Comparison of ENCODE assay signal across 19 cellular contexts in genomic region chr3:32794487-32795308, GRCh38. TPM values are rescaled to one million over a fixed set of nuclear protein-coding genes. Genes with fewer than 3 reads are reported as not detected.
A peak's percentile ranks its signal among the peaks of the same experiment; 100 is the strongest.
DNase-seq lines count a peak whose midpoint lies in the region; FAIRE-seq and TF ChIP-seq lines count a peak whose summit lies in the region.
"Had no signal": no experiment of that assay in that cellular context is flagged by ENCODE, and none has a peak within 500 bp of the region (broad histone marks: within the 10 kb centered on the region; RNA-seq: fewer than 3 reads in every experiment).

No MANE protein-coding gene starts in this region.

- FAIRE-seq in kidney (lab: Jason Lieb, UNC) = no peak

- H3K36me3 ChIP-seq in HUES64 (ENCODE audit: insufficient read depth, low read length) (no peaks in the 10 kb centered on the region), brain microvascular endothelial cell (replicated peaks) (no peaks in the 10 kb centered on the region), mesodermal cell (ENCODE audit: control insufficient read depth, insufficient read depth, low read length) (no peaks in the 10 kb centered on the region), kidney (ENCODE audit: control insufficient read depth in 1 of 2, insufficient read depth in 2 of 2, low read length in 2 of 2) (no peaks in the 10 kb centered on the region), BE2C (no peaks in the 10 kb centered on the region), colonic mucosa (no peaks in the 10 kb centered on the region)
- H3K36me3 ChIP-seq: neutrophil, sigmoid colon had no signal

- H3K4me3 ChIP-seq in HUES64 (ENCODE audit: low read length) (no peak overlapping the region), brain microvascular endothelial cell (ENCODE audit: low read depth, low read length) (no peak overlapping the region), mesodermal cell (ENCODE audit: extremely low read depth, insufficient read depth, low read length, poor library complexity, severe bottlenecking) (no peak overlapping the region), kidney (ENCODE audit: low read length in 2 of 2) (no peak overlapping the region), BE2C (ENCODE audit: low read depth, low read length) (no peak overlapping the region), colonic mucosa (no peak overlapping the region)
- H3K4me3 ChIP-seq: sigmoid colon had no signal

- DNase-seq in EH (ENCODE audit: low read depth) (peak; percentile 65), brain microvascular endothelial cell (peak; percentile 5), kidney (no peak), BE2C (no peak), NCI-H2107 (lab: John Stamatoyannopoulos, UW) (no peak), colonic mucosa (no peak)
- DNase-seq: activated CD8-positive, alpha-beta memory T cell treated with anti-CD3 and anti-CD28 coated beads, Interleukin-2, amount 50 U/mL, for 4 hours; activated naive CD4-positive, alpha-beta T cell; AML-193; DMS 273 treated with DMSO at 0.1 percent for 48 hours; effector memory CD4-positive, alpha-beta T cell; midbrain; NCI-H82; sigmoid colon; T-helper 17 cell had no signal

- in situ Hi-C loops in brain microvascular endothelial cell (cut with HindIII; ENCODE audit: low pct_ligation_motif_present, low sequenced_read_pairs) = no loop called here

- H3K4me1 ChIP-seq in HUES64 (ENCODE audit: insufficient read depth, low read length) (peaks cover 9% of the 10 kb centered on the region; the same call in 1 of the 2 replicates), mesodermal cell (ENCODE audit: control insufficient read depth, insufficient read depth, low read length, poor library complexity, severe bottlenecking) (peaks cover 26% of the 10 kb centered on the region), kidney (ENCODE audit: control insufficient read depth in 1 of 2, insufficient read depth in 1 of 2, low read depth in 1 of 2, low read length in 2 of 2) (no peaks in the 10 kb centered on the region), BE2C (no peaks in the 10 kb centered on the region), colonic mucosa (no peaks in the 10 kb centered on the region)
- H3K4me1 ChIP-seq: sigmoid colon had no signal

- 0 out of 2 replicates have a peak overlapping the region, but pooled peaks have one; percentile 2 for H3K9ac ChIP-seq in HUES64 (ENCODE audit: low read depth, low read length)
- no peak overlapping the region for H3K9ac ChIP-seq in kidney (ENCODE audit: low read length in 2 of 2)
- H3K9ac ChIP-seq in colonic mucosa (ENCODE audit: low read depth in 2 of 2, low read length in 2 of 2) = no peak overlapping the region

- TF ChIP-seq CTCF in brain microvascular endothelial cell (IDR thresholded peaks at IDR 0.05; ENCODE audit: low read depth, low read length, missing control alignments) = no peak
- no peak for TF ChIP-seq CTCF in kidney (IDR thresholded peaks at IDR 0.05; ENCODE audit: borderline replicate concordance, extremely low read depth, insufficient read depth)
- TF ChIP-seq CTCF in BE2C (IDR thresholded peaks at IDR 0.05; ENCODE audit: low read depth, low read length) = no peak
- TF ChIP-seq CTCF in colonic mucosa (IDR thresholded peaks at IDR 0.05) = no peak

- intact Hi-C loops in kidney (cut with DNase I) (no loop called here), colonic mucosa (cut with DNase I) (no loop called here)

- H3K27me3 ChIP-seq in HUES64 (ENCODE audit: insufficient read depth, low read length) = no peaks in the 10 kb centered on the region
- no peaks in the 10 kb centered on the region for H3K27me3 ChIP-seq in brain microvascular endothelial cell (replicated peaks)
- no peaks in the 10 kb centered on the region for H3K27me3 ChIP-seq in BE2C
- no peaks in the 10 kb centered on the region for H3K27me3 ChIP-seq in colonic mucosa
- H3K27me3 ChIP-seq: neutrophil, sigmoid colon had no signal

- H3K9me3 ChIP-seq in HUES64 (ENCODE audit: insufficient read depth, low read depth, low read length) (no peaks in the 10 kb centered on the region), mesodermal cell (ENCODE audit: control insufficient read depth, low read length) (no peaks in the 10 kb centered on the region), kidney (ENCODE audit: control insufficient read depth in 1 of 2, low read length in 2 of 2) (no peaks in the 10 kb centered on the region), BE2C (no peaks in the 10 kb centered on the region), colonic mucosa (no peaks in the 10 kb centered on the region)
- H3K9me3 ChIP-seq: neutrophil, sigmoid colon had no signal

- H3K27ac ChIP-seq in HUES64 (ENCODE audit: low read depth, low read length) (0 out of 2 replicates have a peak overlapping the region, but pooled peaks have one; percentile 27), brain microvascular endothelial cell (no peak overlapping the region), mesodermal cell (ENCODE audit: low read depth, low read length, severe bottlenecking) (peak overlapping the region; percentile 57), kidney (ENCODE audit: low read depth in 2 of 2, low read length in 2 of 2) (no peak overlapping the region), colonic mucosa (no peak overlapping the region)
- H3K27ac ChIP-seq: neutrophil, sigmoid colon had no signal

- 87% methylated on average over 8 of the region's 8 CpGs for WGBS in HUES64
- WGBS in mesodermal cell (ENCODE audit: insufficient coverage in 2 of 2), 2 experiments = 91 to 92% methylated on average over 6 to 8 of the region's 8 CpGs

RNA-seq across cellular contexts. Expression of gene TRIM71, which starts 23.1 kb away (rescaled TPM):
- 82.8 TPM for polyA plus RNA-seq in HUES64 (2013, experiment 1 of 2)
- polyA plus RNA-seq in HUES64 (2013, experiment 2 of 2) = 81.5 TPM
- polyA plus RNA-seq in mesodermal cell (2013, experiment 1 of 2) = 20.3 TPM
- polyA plus RNA-seq in mesodermal cell (2013, experiment 2 of 2) = 18.1 TPM
- 1.2 TPM for total RNA-seq in kidney
- 0.92 TPM for polyA plus RNA-seq in kidney (ENCODE audit: insufficient read depth, low read depth, low replicate concordance)
- 0.11 TPM for polyA plus RNA-seq in BE2C (2012; ENCODE audit: insufficient read depth, insufficient read length, low read depth)
- under 1 TPM in 1 of 2 donors, not detected in 1; 0.40 TPM for total RNA-seq in colonic mucosa
- total RNA-seq: sigmoid colon had no signal
- polyA plus RNA-seq: sigmoid colon, urinary bladder had no signal

Comparison
In these comparisons a context has a peak if more than half of its experiments do, and no peak if none do; other contexts are left out.
1. DNase-seq: peak in EH (single experiment) and brain microvascular endothelial cell (single experiment); none in kidney (single experiment), BE2C (single experiment), NCI-H2107 (single experiment) and colonic mucosa (single experiment).
2. H3K27ac ChIP-seq: peak in HUES64 (single experiment) and mesodermal cell (single experiment); none in brain microvascular endothelial cell (single experiment), kidney (0 of 2) and colonic mucosa (single experiment).